In the genomic region with DNA sequence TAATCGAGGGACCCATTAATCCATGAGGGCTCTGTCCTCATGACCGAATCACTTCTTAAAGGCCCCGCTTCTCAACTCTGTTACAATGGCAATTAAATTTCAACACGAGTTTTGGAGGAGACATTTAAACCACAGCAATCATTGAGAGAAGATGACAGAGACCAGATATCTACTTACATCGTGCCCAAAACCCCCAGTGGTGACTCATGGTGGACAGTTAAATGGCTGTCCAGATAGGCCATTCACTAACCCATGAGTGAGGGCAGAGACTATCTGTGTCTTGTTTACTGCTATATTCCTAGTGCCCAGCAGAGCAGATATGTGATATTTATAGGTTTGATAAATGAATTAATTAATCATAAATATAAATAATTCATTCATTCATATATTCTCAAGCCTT, we compare ENCODE assay signal across 16 cellular contexts. TPM values are rescaled to one million over a fixed set of nuclear protein-coding genes. Genes with fewer than 3 reads are reported as not detected.
"Had no signal": no experiment of that assay in that cellular context is flagged by ENCODE, and none has a peak within 500 bp of the region (broad histone marks: within the 10 kb centered on the region; RNA-seq: fewer than 3 reads in every experiment).

No MANE protein-coding gene starts in this region.

- H3K9me3 ChIP-seq: esophagus squamous epithelium, prostate gland, SJSA1, thoracic aorta had no signal

- H3K4me1 ChIP-seq: prostate gland had no signal

- H3K4me3 ChIP-seq: cardiac muscle cell, esophagus squamous epithelium, prostate gland, SJSA1, stomach, thoracic aorta had no signal

- DNase-seq: activated CD4-positive, alpha-beta T cell treated with anti-CD3 and anti-CD28 coated beads for 48 hours; esophagus squamous epithelium; foreskin keratinocyte; head of caudate nucleus; left colon; naive thymus-derived CD8-positive, alpha-beta T cell; nucleus accumbens; stomach; WERI-Rb-1 had no signal

- FAIRE-seq: astrocyte, colon had no signal

- ATAC-seq: foreskin keratinocyte; left colon; naive thymus-derived CD8-positive, alpha-beta T cell; sciatic nerve had no signal

- H3K27ac Mint-ChIP-seq: naive thymus-derived CD8-positive, alpha-beta T cell had no signal

- H3K27ac ChIP-seq: cardiac muscle cell, esophagus squamous epithelium, foreskin keratinocyte, prostate gland, SJSA1, stomach, thoracic aorta, WERI-Rb-1 had no signal

- H3K4me3 Mint-ChIP-seq: naive thymus-derived CD8-positive, alpha-beta T cell had no signal

RNA-seq across cellular contexts. Expression of a gene that starts 36.2 kb away (rescaled TPM):
- total RNA-seq: astrocyte, cardiac muscle cell, foreskin keratinocyte, SJSA1 had no signal
- polyA plus RNA-seq: cardiac muscle cell, foreskin keratinocyte had no signal
